1 cellular context compared by ENCODE assay signal in genomic region chr12:99985129-99985570, GRCh38.
TF ChIP-seq lines count a peak whose summit lies in the region.

No MANE protein-coding gene starts in this region.

TF ChIP-seq in GM12878, 131 proteins besides CTCF, POLR2A, EP300 and RAD21 (continued from another document):
- no peak for TF ChIP-seq MTA2 (IDR thresholded peaks at IDR 0.05; ENCODE audit: low read depth)
- TF ChIP-seq DPF2 (IDR thresholded peaks at IDR 0.05) = no peak
- no peak for TF ChIP-seq CBX3 (IDR thresholded peaks at IDR 0.05; ENCODE audit: borderline replicate concordance, low read depth)
- no peak for TF ChIP-seq JUNB (IDR thresholded peaks at IDR 0.05)
- no peak for TF ChIP-seq CREB1 (IDR thresholded peaks at IDR 0.05; ENCODE audit: low read depth)
- no peak for TF ChIP-seq HDGF (IDR thresholded peaks at IDR 0.05)
- no peak for TF ChIP-seq SREBF1 (IDR thresholded peaks at IDR 0.05; ENCODE audit: low read length)
- TF ChIP-seq SMC3 (IDR thresholded peaks at IDR 0.05; ENCODE audit: borderline replicate concordance, low read length) = no peak
- TF ChIP-seq KAT2A (conservative IDR thresholded peaks at IDR 0.05; ENCODE audit: control insufficient read depth, low read depth, low read length) = no peak
- TF ChIP-seq, protein P1, sequence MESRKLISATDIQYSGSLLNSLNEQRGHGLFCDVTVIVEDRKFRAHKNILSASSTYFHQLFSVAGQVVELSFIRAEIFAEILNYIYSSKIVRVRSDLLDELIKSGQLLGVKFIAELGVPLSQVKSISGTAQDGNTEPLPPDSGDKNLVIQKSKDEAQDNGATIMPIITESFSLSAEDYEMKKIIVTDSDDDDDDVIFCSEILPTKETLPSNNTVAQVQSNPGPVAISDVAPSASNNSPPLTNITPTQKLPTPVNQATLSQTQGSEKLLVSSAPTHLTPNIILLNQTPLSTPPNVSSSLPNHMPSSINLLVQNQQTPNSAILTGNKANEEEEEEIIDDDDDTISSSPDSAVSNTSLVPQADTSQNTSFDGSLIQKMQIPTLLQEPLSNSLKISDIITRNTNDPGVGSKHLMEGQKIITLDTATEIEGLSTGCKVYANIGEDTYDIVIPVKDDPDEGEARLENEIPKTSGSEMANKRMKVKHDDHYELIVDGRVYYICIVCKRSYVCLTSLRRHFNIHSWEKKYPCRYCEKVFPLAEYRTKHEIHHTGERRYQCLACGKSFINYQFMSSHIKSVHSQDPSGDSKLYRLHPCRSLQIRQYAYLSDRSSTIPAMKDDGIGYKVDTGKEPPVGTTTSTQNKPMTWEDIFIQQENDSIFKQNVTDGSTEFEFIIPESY (IDR thresholded peaks at IDR 0.05) = no peak
- no peak for TF ChIP-seq SPI1 (IDR thresholded peaks at IDR 0.05; ENCODE audit: borderline replicate concordance, insufficient read depth, low read depth, low read length)
- TF ChIP-seq KDM1A (IDR thresholded peaks at IDR 0.05; ENCODE audit: borderline replicate concordance) = no peak
- no peak for TF ChIP-seq NFIC (IDR thresholded peaks at IDR 0.05; ENCODE audit: low read depth, low read length)
- no peak for TF ChIP-seq CHD2 (IDR thresholded peaks at IDR 0.05; ENCODE audit: borderline replicate concordance, low read depth, low read length)
- TF ChIP-seq SUZ12 (IDR thresholded peaks at IDR 0.05; ENCODE audit: unreplicated experiment) = no peak
